In the genomic region with DNA sequence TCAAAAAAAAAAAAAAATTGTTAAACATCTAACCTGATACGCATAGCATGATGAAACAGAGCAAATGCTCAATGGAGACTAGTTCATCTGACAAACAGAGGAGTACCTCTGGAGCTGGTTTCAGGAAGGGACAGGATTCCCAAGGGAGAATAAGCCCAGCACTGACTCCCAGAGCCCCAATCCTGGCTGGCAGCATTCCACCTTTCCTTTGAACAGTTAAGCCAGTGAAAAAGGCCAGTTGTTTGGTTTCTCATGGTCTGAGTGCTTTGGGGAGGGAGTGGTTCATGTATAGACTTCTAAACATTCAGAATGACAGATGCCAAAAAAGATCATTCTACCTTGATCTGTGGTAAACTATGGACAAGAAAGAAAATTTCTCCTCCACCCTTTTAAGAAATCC, we compare ENCODE assay signal across 1 cellular context.
TF ChIP-seq lines count a peak whose summit lies in the region.

No MANE protein-coding gene starts in this region.

TF ChIP-seq in GM23338, 12 proteins besides CTCF, POLR2A, EP300 and RAD21 (continued from another document):
- TF ChIP-seq, protein P1, sequence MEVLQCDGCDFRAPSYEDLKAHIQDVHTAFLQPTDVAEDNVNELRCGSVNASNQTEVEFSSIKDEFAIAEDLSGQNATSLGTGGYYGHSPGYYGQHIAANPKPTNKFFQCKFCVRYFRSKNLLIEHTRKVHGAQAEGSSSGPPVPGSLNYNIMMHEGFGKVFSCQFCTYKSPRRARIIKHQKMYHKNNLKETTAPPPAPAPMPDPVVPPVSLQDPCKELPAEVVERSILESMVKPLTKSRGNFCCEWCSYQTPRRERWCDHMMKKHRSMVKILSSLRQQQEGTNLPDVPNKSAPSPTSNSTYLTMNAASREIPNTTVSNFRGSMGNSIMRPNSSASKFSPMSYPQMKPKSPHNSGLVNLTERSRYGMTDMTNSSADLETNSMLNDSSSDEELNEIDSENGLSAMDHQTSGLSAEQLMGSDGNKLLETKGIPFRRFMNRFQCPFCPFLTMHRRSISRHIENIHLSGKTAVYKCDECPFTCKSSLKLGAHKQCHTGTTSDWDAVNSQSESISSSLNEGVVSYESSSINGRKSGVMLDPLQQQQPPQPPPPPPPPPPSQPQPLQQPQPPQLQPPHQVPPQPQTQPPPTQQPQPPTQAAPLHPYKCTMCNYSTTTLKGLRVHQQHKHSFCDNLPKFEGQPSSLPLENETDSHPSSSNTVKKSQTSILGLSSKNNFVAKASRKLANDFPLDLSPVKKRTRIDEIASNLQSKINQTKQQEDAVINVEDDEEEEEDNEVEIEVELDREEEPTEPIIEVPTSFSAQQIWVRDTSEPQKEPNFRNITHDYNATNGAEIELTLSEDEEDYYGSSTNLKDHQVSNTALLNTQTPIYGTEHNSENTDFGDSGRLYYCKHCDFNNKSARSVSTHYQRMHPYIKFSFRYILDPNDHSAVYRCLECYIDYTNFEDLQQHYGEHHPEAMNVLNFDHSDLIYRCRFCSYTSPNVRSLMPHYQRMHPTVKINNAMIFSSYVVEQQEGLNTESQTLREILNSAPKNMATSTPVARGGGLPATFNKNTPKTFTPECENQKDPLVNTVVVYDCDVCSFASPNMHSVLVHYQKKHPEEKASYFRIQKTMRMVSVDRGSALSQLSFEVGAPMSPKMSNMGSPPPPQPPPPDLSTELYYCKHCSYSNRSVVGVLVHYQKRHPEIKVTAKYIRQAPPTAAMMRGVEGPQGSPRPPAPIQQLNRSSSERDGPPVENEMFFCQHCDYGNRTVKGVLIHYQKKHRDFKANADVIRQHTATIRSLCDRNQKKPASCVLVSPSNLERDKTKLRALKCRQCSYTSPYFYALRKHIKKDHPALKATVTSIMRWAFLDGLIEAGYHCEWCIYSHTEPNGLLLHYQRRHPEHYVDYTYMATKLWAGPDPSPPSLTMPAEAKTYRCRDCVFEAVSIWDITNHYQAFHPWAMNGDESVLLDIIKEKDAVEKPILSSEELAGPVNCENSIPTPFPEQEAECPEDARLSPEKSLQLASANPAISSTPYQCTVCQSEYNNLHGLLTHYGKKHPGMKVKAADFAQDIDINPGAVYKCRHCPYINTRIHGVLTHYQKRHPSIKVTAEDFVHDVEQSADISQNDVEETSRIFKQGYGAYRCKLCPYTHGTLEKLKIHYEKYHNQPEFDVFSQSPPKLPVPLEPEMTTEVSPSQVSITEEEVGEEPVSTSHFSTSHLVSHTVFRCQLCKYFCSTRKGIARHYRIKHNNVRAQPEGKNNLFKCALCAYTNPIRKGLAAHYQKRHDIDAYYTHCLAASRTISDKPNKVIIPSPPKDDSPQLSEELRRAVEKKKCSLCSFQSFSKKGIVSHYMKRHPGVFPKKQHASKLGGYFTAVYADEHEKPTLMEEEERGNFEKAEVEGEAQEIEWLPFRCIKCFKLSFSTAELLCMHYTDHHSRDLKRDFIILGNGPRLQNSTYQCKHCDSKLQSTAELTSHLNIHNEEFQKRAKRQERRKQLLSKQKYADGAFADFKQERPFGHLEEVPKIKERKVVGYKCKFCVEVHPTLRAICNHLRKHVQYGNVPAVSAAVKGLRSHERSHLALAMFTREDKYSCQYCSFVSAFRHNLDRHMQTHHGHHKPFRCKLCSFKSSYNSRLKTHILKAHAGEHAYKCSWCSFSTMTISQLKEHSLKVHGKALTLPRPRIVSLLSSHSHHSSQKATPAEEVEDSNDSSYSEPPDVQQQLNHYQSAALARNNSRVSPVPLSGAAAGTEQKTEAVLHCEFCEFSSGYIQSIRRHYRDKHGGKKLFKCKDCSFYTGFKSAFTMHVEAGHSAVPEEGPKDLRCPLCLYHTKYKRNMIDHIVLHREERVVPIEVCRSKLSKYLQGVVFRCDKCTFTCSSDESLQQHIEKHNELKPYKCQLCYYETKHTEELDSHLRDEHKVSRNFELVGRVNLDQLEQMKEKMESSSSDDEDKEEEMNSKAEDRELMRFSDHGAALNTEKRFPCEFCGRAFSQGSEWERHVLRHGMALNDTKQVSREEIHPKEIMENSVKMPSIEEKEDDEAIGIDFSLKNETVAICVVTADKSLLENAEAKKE (CRISPR knock-in tag; IDR thresholded peaks at IDR 0.05), result no peak
- no peak for TF ChIP-seq EZH2phosphoT487 (IDR thresholded peaks at IDR 0.05; ENCODE audit: unreplicated experiment)
- TF ChIP-seq EZH2 (IDR thresholded peaks at IDR 0.05; ENCODE audit: low read depth, unreplicated experiment), result no peak
- TF ChIP-seq, protein P2, sequence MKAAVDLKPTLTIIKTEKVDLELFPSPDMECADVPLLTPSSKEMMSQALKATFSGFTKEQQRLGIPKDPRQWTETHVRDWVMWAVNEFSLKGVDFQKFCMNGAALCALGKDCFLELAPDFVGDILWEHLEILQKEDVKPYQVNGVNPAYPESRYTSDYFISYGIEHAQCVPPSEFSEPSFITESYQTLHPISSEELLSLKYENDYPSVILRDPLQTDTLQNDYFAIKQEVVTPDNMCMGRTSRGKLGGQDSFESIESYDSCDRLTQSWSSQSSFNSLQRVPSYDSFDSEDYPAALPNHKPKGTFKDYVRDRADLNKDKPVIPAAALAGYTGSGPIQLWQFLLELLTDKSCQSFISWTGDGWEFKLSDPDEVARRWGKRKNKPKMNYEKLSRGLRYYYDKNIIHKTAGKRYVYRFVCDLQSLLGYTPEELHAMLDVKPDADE (IDR thresholded peaks at IDR 0.05), result no peak
